In the genomic region with DNA sequence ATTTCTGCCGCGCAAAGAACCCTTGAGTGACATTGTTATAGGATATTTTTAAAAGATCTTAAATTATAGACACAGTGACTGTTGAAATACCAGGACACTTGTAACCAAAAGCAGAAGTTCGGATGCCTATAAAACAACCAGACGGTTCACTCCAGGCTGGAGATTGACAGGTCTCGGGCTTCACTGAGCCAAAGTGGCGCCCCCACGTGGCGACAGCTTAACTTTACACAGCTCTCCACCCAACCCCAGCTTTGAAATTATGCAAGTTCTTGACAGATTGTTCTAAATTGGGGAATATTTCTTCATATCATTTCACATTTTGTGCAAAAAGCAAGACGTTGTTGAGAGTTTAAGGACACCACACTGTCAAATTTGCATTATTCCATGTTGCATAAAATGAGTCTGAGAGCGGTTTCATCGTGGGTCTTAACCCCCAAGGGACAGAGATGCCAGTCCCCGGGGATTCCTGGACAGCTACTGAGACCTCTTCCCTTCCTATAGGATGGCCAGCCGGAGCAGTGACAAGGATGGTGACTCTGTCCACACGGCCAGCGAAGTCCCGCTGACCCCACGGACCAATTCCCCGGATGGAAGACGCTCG, we compare ENCODE assay signal across 8 cellular contexts. TPM values are rescaled to one million over a fixed set of nuclear protein-coding genes. Genes with fewer than 3 reads are reported as not detected.
DNase-seq lines count a peak whose midpoint lies in the region; ATAC-seq and TF ChIP-seq lines count a peak whose summit lies in the region.

No MANE protein-coding gene starts in this region.

- H3K4me1 ChIP-seq in HEK293 (ENCODE audit: control insufficient read depth, insufficient read depth, low read length) (no peaks in the 10 kb centered on the region), lung (ENCODE audit: control insufficient read depth in 2 of 2, insufficient read depth in 2 of 2, low read length in 2 of 2) (peaks cover 0 to 9% of the 10 kb centered on the region in 2 donors), stomach (peaks cover 0 to 5% (median 0%) of the 10 kb centered on the region in 4 donors)

- no peak overlapping the region for H3K4me3 ChIP-seq in HEK293 (ENCODE audit: low read depth, low read length)
- no peak overlapping the region for H3K4me3 ChIP-seq in lung
- H3K4me3 ChIP-seq in stomach: no peak overlapping the region

- no peak for TF ChIP-seq POLR2A in stomach (IDR thresholded peaks at IDR 0.05)

- 56 to 59% methylated on average over 20 of the region's 20 CpGs for WGBS in lung, 2 donors
- WGBS in stomach, 5 donors: 54 to 64% (median 62%) methylated on average over 17 to 20 of the region's 20 CpGs

- H3K9me3 ChIP-seq in HEK293 (ENCODE audit: control insufficient read depth, insufficient read depth, low read depth, low read length): no peaks in the 10 kb centered on the region
- no peaks in the 10 kb centered on the region for H3K9me3 ChIP-seq in lung (ENCODE audit: control insufficient read depth in 2 of 2, insufficient read depth in 1 of 2, low read length in 1 of 2)
- H3K9me3 ChIP-seq in stomach: no peaks in the 10 kb centered on the region

- POLR2A ChIA-PET in HEK293 (lab: Yijun Ruan, JAX): no interaction called here

- peak overlapping the region; percentile 86 for H3K27ac Mint-ChIP-seq in dendritic cell treated with granulocyte-macrophage colony-stimulating factor and Interleukin-4, amounts not matched to agents 40 ng/mL and 50 ng/mL, for 4 days

- DNase-seq in COR-L47 (lab: John Stamatoyannopoulos, UW): peak; percentile 28
- peak; percentile 45 for DNase-seq in SK-N-DZ (ENCODE audit: low spot score)
- peak; percentile 66 for DNase-seq in lung (ENCODE audit: low spot score)
- DNase-seq in stomach: peak; percentile 72
- no peak for DNase-seq in NCI-H226

- H3K27me3 Mint-ChIP-seq in dendritic cell treated with granulocyte-macrophage colony-stimulating factor and Interleukin-4, amounts not matched to agents 40 ng/mL and 50 ng/mL, for 4 days: no peaks in the 10 kb centered on the region

- no peaks in the 10 kb centered on the region for H3K36me3 ChIP-seq in HEK293 (ENCODE audit: control insufficient read depth in 2 of 2, insufficient read depth in 1 of 2, low read length in 2 of 2)
- peaks cover 0 to 1% of the 10 kb centered on the region in 2 donors for H3K36me3 ChIP-seq in lung (ENCODE audit: control insufficient read depth in 2 of 2, insufficient read depth in 2 of 2, low read length in 2 of 2)
- H3K36me3 ChIP-seq in stomach: peaks cover 0 to 38% (median 7%) of the 10 kb centered on the region in 4 donors

- peaks cover 82% of the 10 kb centered on the region for H3K36me3 Mint-ChIP-seq in dendritic cell treated with granulocyte-macrophage colony-stimulating factor and Interleukin-4, amounts not matched to agents 40 ng/mL and 50 ng/mL, for 4 days (ENCODE audit: low read depth)

- H3K27ac ChIP-seq in HEK293 (ENCODE audit: extremely low read depth, low read depth, low read length) (no peak overlapping the region), lung (ENCODE audit: low read depth in 1 of 2, low read length in 1 of 2) (no peak overlapping the region), stomach (no peak overlapping the region)

- TF ChIP-seq EP300 in stomach (IDR thresholded peaks at IDR 0.05): no peak

- CTCF ChIA-PET in HEK293 (lab: Yijun Ruan, JAX): interaction anchor here (0.6 to 8.4 kb wide), 32 partner anchors 9 to 327 kb away, joined by 3 to 94 read pairs (median 5); no protein-coding TSS in a partner anchor

- H3K27me3 ChIP-seq in lung (ENCODE audit: control insufficient read depth, insufficient read depth) (no peaks in the 10 kb centered on the region), stomach (no peaks in the 10 kb centered on the region)

- intact Hi-C loops in dendritic cell treated with granulocyte-macrophage colony-stimulating factor and Interleukin-4, amounts not matched to agents 40 ng/mL and 50 ng/mL, for 4 days (cut with micrococcal nuclease): loop anchor here (1.0 to 5.0 kb wide), 3 partner anchors 13 to 192 kb away; no protein-coding TSS in a partner anchor
- intact Hi-C loops in stomach (cut with DNase I; ENCODE audit: low total_unique reads): no loop called here

- no peak for TF ChIP-seq CTCF in HEK293 (tag by site-specific recombination; IDR thresholded peaks at IDR 0.05)
- peak; percentile 44 for TF ChIP-seq CTCF in lung (IDR thresholded peaks at IDR 0.05; ENCODE audit: control extremely low read depth, extremely low read depth)
- TF ChIP-seq CTCF in stomach (IDR thresholded peaks at IDR 0.05): peak in 5 of 7 experiments; percentile 36 to 72 (median 54)

- ATAC-seq in lung (ENCODE audit: insufficient read depth, low FRiP score) (peak; percentile 80), HG03378 (IDR thresholded peaks at IDR 0.05; ENCODE audit: unreplicated experiment) (no peak)

- no peaks in the 10 kb centered on the region for H3K9me3 Mint-ChIP-seq in dendritic cell treated with granulocyte-macrophage colony-stimulating factor and Interleukin-4, amounts not matched to agents 40 ng/mL and 50 ng/mL, for 4 days

- H3K4me3 Mint-ChIP-seq in dendritic cell treated with granulocyte-macrophage colony-stimulating factor and Interleukin-4, amounts not matched to agents 40 ng/mL and 50 ng/mL, for 4 days: peak overlapping the region; percentile 52

- peaks cover 65% of the 10 kb centered on the region for H3K4me1 Mint-ChIP-seq in dendritic cell treated with granulocyte-macrophage colony-stimulating factor and Interleukin-4, amounts not matched to agents 40 ng/mL and 50 ng/mL, for 4 days (ENCODE audit: low read depth)

TF ChIP-seq in HEK293, 187 proteins besides CTCF, POLR2A, EP300 and RAD21:
- TF ChIP-seq ZNF660 (tag by site-specific recombination; IDR thresholded peaks at IDR 0.05) (0 out of 2 replicates have a peak, but pooled peaks have one; percentile 41), ZNF654 (tag by site-specific recombination; IDR thresholded peaks at IDR 0.05; ENCODE audit: low read depth) (peak; percentile 52), HOXD13 (CRISPR knock-in tag; IDR thresholded peaks at IDR 0.05; ENCODE audit: borderline replicate concordance) (no peak), SP7 (tag by site-specific recombination; IDR thresholded peaks at IDR 0.05) (0 out of 2 replicates have a peak, but pooled peaks have one; percentile 19)

RNA-seq across cellular contexts. Expression of a gene that starts 11.9 kb away (rescaled TPM):
- 12.5 and 14.1 TPM in 2 replicates for polyA plus RNA-seq in SK-N-DZ (2014; cell fraction: cytosol; rRNA removed)
- 12.4 and 13.3 TPM in 2 replicates for polyA plus RNA-seq in SK-N-DZ (2014; cell fraction: nucleus; rRNA removed)
- total RNA-seq in lung (10 to 100 TPM in 1 of 2 donors, 1 to 10 TPM in 1; 10.0 to 13.1 TPM), stomach (10 to 100 TPM in 4 of 5 donors, 1 to 10 TPM in 1; 8.1 to 37.1 (median 18.7) TPM)
- polyA plus RNA-seq in lung (1 to 10 TPM; 3.4 to 7.3 TPM), stomach (1 to 10 TPM; 2.9 to 4.4 (median 3.4) TPM)
